14 cellular contexts compared by ENCODE assay signal in the genomic region with DNA sequence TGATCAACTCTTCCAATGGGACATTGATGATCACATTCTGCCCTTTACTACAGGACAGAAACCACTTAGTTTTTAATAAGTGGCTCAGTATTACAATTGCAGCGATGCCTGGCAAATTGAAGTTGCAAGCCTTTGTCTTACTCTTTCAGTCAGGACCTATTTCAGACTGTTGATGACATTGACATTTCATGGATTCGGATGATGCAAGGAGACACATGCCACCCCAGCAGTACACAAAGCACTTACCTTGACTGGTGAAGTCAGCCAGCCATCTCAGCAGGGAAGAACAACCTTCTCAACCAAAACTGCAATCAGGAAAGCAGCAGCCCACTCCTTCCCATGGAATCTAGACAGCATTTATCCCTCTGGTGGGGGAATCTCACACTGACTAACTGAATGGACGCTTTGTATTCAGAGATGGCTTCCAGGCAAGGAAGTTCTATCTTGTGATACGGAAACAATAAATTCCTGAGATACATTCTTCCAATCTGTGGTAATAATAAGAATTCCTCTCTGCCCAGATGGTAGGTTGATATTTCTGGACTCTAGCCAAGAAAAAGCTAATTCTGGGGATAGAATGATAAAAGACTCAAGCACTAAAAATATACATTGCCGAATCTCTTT. TPM values are rescaled to one million over a fixed set of nuclear protein-coding genes. Genes with fewer than 3 reads are reported as not detected.
A peak's percentile ranks its signal among the peaks of the same experiment; 100 is the strongest.
DNase-seq lines count a peak whose midpoint lies in the region; ATAC-seq and TF ChIP-seq lines count a peak whose summit lies in the region.
"Had no signal": no experiment of that assay in that cellular context is flagged by ENCODE, and none has a peak within 500 bp of the region (broad histone marks: within the 10 kb centered on the region; RNA-seq: fewer than 3 reads in every experiment).

No MANE protein-coding gene starts in this region.

- peak; percentile 6 for DNase-seq in GM23248
- peak; percentile 51 for DNase-seq in amniotic epithelial cell (ENCODE audit: low read depth)
- peak; percentile 66 for DNase-seq in fibroblast of the aortic adventitia (ENCODE audit: low read depth)
- DNase-seq in psoas muscle = no peak
- DNase-seq in activated CD4-positive, alpha-beta memory T cell treated with anti-CD3 and anti-CD28 coated beads, Interleukin-2, amount 10 ng/mL, durations not matched to agents 7 days and 5 days = no peak
- no peak for DNase-seq in CD8-positive, alpha-beta memory T cell
- DNase-seq: activated CD8-positive, alpha-beta memory T cell treated with anti-CD3 and anti-CD28 coated beads, Interleukin-2, amount 50 U/mL, for 4 hours; adrenal gland; COR-L47; NCI-H1048 had no signal

- H3K4me1 ChIP-seq in GM23248 (ENCODE audit: insufficient read depth) = no peaks in the 10 kb centered on the region
- peaks cover 16% of the 10 kb centered on the region for H3K4me1 ChIP-seq in psoas muscle
- H3K4me1 ChIP-seq in CD8-positive, alpha-beta memory T cell (ENCODE audit: insufficient read depth, low read length) = no peaks in the 10 kb centered on the region

- H3K9me3 ChIP-seq in GM23248 (ENCODE audit: low read depth) (no peaks in the 10 kb centered on the region), psoas muscle (no peaks in the 10 kb centered on the region)
- no peaks in the 10 kb centered on the region for H3K9me3 ChIP-seq in CD8-positive, alpha-beta memory T cell (ENCODE audit: low read length)
- H3K9me3 ChIP-seq: adrenal gland had no signal

- H3K36me3 ChIP-seq in GM23248 (ENCODE audit: low read depth) (peaks cover 64% of the 10 kb centered on the region), psoas muscle (ENCODE audit: insufficient read depth in 1 of 2, low read depth in 1 of 2) (peaks cover 25 to 84% of the 10 kb centered on the region in 2 donors)
- peaks cover 69% of the 10 kb centered on the region for H3K36me3 ChIP-seq in CD8-positive, alpha-beta memory T cell (ENCODE audit: insufficient read depth, low read length)

- no peaks in the 10 kb centered on the region for H3K27me3 ChIP-seq in GM23248 (replicated peaks; ENCODE audit: insufficient read depth)
- H3K27me3 ChIP-seq in psoas muscle (ENCODE audit: insufficient read depth in 3 of 3, low read length in 2 of 3) = no peaks in the 10 kb centered on the region
- no peaks in the 10 kb centered on the region for H3K27me3 ChIP-seq in CD8-positive, alpha-beta memory T cell (ENCODE audit: insufficient read depth, low read length, poor library complexity, severe bottlenecking)
- H3K27me3 ChIP-seq: adrenal gland had no signal

- no peaks in the 10 kb centered on the region for H3K4me1 Mint-ChIP-seq in activated CD4-positive, alpha-beta memory T cell treated with anti-CD3 and anti-CD28 coated beads, Interleukin-2, amount 10 ng/mL, durations not matched to agents 7 days and 5 days
- peaks cover 7 to 11% (median 9%) of the 10 kb centered on the region in 3 donors for H3K4me1 Mint-ChIP-seq in CD8-positive, alpha-beta memory T cell

- no peaks in the 10 kb centered on the region for H3K9me3 Mint-ChIP-seq in activated CD4-positive, alpha-beta memory T cell treated with anti-CD3 and anti-CD28 coated beads, Interleukin-2, amount 10 ng/mL, durations not matched to agents 7 days and 5 days
- H3K9me3 Mint-ChIP-seq in CD8-positive, alpha-beta memory T cell = no peaks in the 10 kb centered on the region

- H3K9ac ChIP-seq in GM23248 = no peak overlapping the region

- H4K20me1 ChIP-seq in GM23248 (ENCODE audit: insufficient read depth) = no peaks in the 10 kb centered on the region

- H3K4me3 ChIP-seq in GM23248 (no peak overlapping the region), fibroblast of the aortic adventitia (ENCODE audit: low read depth, low read length) (no peak overlapping the region), psoas muscle (no peak overlapping the region)
- H3K4me3 ChIP-seq in CD8-positive, alpha-beta memory T cell (ENCODE audit: low read length) = no peak overlapping the region
- H3K4me3 ChIP-seq: adrenal gland had no signal

- H3K36me3 Mint-ChIP-seq in activated CD4-positive, alpha-beta memory T cell treated with anti-CD3 and anti-CD28 coated beads, Interleukin-2, amount 10 ng/mL, durations not matched to agents 7 days and 5 days (ENCODE audit: low read depth) = peaks cover 75% of the 10 kb centered on the region
- H3K36me3 Mint-ChIP-seq in CD8-positive, alpha-beta memory T cell = peaks cover 15 to 89% (median 33%) of the 10 kb centered on the region in 3 donors

- H3K27me3 Mint-ChIP-seq in activated CD4-positive, alpha-beta memory T cell treated with anti-CD3 and anti-CD28 coated beads, Interleukin-2, amount 10 ng/mL, durations not matched to agents 7 days and 5 days = no peaks in the 10 kb centered on the region
- no peaks in the 10 kb centered on the region for H3K27me3 Mint-ChIP-seq in CD8-positive, alpha-beta memory T cell

- no peak overlapping the region for H3K4me2 ChIP-seq in GM23248 (ENCODE audit: unreplicated experiment)

- CTCF ChIA-PET in activated CD4-positive, alpha-beta memory T cell treated with anti-CD3 and anti-CD28 coated beads, Interleukin-2, amount 10 ng/mL, durations not matched to agents 7 days and 5 days (lab: Charles Lee) = no interaction called here
- CTCF ChIA-PET in CD8-positive, alpha-beta memory T cell (lab: Charles Lee) = interaction anchor here (0.6 kb wide), 1 partner anchor 36 kb away, joined by 4 read pairs; no protein-coding TSS in a partner anchor

- no peak overlapping the region for H3K27ac Mint-ChIP-seq in activated CD4-positive, alpha-beta memory T cell treated with anti-CD3 and anti-CD28 coated beads, Interleukin-2, amount 10 ng/mL, durations not matched to agents 7 days and 5 days
- H3K27ac Mint-ChIP-seq in CD8-positive, alpha-beta memory T cell = no peak overlapping the region

- H3K9me2 ChIP-seq in GM23248 (ENCODE audit: insufficient read depth) = no peaks in the 10 kb centered on the region

- ATAC-seq in psoas muscle = peak; percentile 59 to 76 (median 70)
- no peak for ATAC-seq in HG03039 (IDR thresholded peaks at IDR 0.05; ENCODE audit: unreplicated experiment)
- ATAC-seq in HG03095 (IDR thresholded peaks at IDR 0.05; ENCODE audit: unreplicated experiment) = no peak
- ATAC-seq: sciatic nerve had no signal

- intact Hi-C loops in psoas muscle (cut with DNase I) = loop anchor here in 1 of 2 donors (1.0 kb wide), 1 partner anchor 11 kb away; no protein-coding TSS in a partner anchor

- H3K4me3 Mint-ChIP-seq in activated CD4-positive, alpha-beta memory T cell treated with anti-CD3 and anti-CD28 coated beads, Interleukin-2, amount 10 ng/mL, durations not matched to agents 7 days and 5 days = no peak overlapping the region
- H3K4me3 Mint-ChIP-seq in CD8-positive, alpha-beta memory T cell = no peak overlapping the region

- TF ChIP-seq CTCF in fibroblast of the aortic adventitia (IDR thresholded peaks at IDR 0.05; ENCODE audit: insufficient read depth, low read length) (peak; percentile 3), psoas muscle (IDR thresholded peaks at IDR 0.05) (no peak)

- no peak overlapping the region for H3K27ac ChIP-seq in GM23248
- peak overlapping the region; percentile 3 for H3K27ac ChIP-seq in psoas muscle
- no peak overlapping the region for H3K27ac ChIP-seq in CD8-positive, alpha-beta memory T cell (ENCODE audit: low read depth, low read length)

- WGBS in GM23248 (ENCODE audit: low coverage in 1 of 2, low lambda C conversion rate in 2 of 2, missing lambda C conversion rate in 2 of 2), 2 experiments = 90 to 94% methylated on average over 5 of the region's 5 CpGs
- WGBS in psoas muscle, 3 donors = 60 to 73% (median 65%) methylated on average over 5 of the region's 5 CpGs

- 0 out of 2 replicates have a peak, but pooled peaks cover under 1% of the 10 kb centered on the region for H3F3A ChIP-seq in GM23248 (ENCODE audit: insufficient read depth)

- H2AFZ ChIP-seq in GM23248 = no peak overlapping the region

- H3K79me2 ChIP-seq in GM23248 (ENCODE audit: insufficient read depth) = no peaks in the 10 kb centered on the region

- POLR2A ChIA-PET in activated CD4-positive, alpha-beta memory T cell treated with anti-CD3 and anti-CD28 coated beads, Interleukin-2, amount 10 ng/mL, durations not matched to agents 7 days and 5 days (lab: Charles Lee) = no interaction called here
- POLR2A ChIA-PET in CD8-positive, alpha-beta memory T cell (lab: Charles Lee) = no interaction called here

- in situ Hi-C loops in GM23248 (cut with MboI) = no loop called here

RNA-seq across cellular contexts. Expression of a gene that starts 24.8 kb away (rescaled TPM):
- total RNA-seq in GM23248 (2014; rRNA removed; shearing (Covaris generic)) = 8.8 and 9.5 TPM in 2 replicates
- polyA plus RNA-seq in GM23248 (2016; fragmentation: Nextera tagmentation; extraction: Ambion mirVana) (9.4 and 9.8 TPM in 2 replicates), psoas muscle (10 to 100 TPM in 2 of 3 donors, 1 to 10 TPM in 1; 2.7 to 14.2 (median 10.4) TPM)
- total RNA-seq in fibroblast of the aortic adventitia (ENCODE audit: low replicate concordance) (6.3 and 14.2 TPM in 2 replicates), psoas muscle (10 to 100 TPM; 11.8 to 14.1 (median 13.0) TPM)
- total RNA-seq in activated CD4-positive, alpha-beta memory T cell treated with anti-CD3 and anti-CD28 coated beads, Interleukin-2, amount 10 ng/mL, durations not matched to agents 7 days and 5 days = 10 to 100 TPM; 26.2 to 29.8 TPM
- 10 to 100 TPM; 34.5 to 34.9 TPM for total RNA-seq in CD8-positive, alpha-beta memory T cell
- polyA plus RNA-seq in CD8-positive, alpha-beta memory T cell = 26.3 TPM

RNA-seq across cellular contexts. Expression of a gene that starts 25.4 kb away (rescaled TPM):
- total RNA-seq in GM23248 (2014; rRNA removed; shearing (Covaris generic)) = 4.5 and 11.6 TPM in 2 replicates
- polyA plus RNA-seq in GM23248 (2016; fragmentation: Nextera tagmentation; extraction: Ambion mirVana) (18.6 TPM in 2 replicates), psoas muscle (10 to 100 TPM; 24.6 to 74.6 (median 52.3) TPM)
- total RNA-seq in fibroblast of the aortic adventitia (ENCODE audit: low replicate concordance) (4.6 and 10.8 TPM in 2 replicates), psoas muscle (10 to 100 TPM; 13.5 to 23.4 (median 16.6) TPM)
- 10 to 100 TPM; 34.3 to 37.2 TPM for total RNA-seq in activated CD4-positive, alpha-beta memory T cell treated with anti-CD3 and anti-CD28 coated beads, Interleukin-2, amount 10 ng/mL, durations not matched to agents 7 days and 5 days
- 10 to 100 TPM; 41.9 to 42.9 TPM for total RNA-seq in CD8-positive, alpha-beta memory T cell
- polyA plus RNA-seq in CD8-positive, alpha-beta memory T cell = 51.1 TPM

RNA-seq across cellular contexts. Expression of a gene that starts 44.6 kb away (rescaled TPM):
- not detected in 2 replicates for total RNA-seq in GM23248 (2014; rRNA removed; shearing (Covaris generic))
- polyA plus RNA-seq in GM23248 (2016; fragmentation: Nextera tagmentation; extraction: Ambion mirVana) (not detected in 2 replicates), psoas muscle (100 to 1,000 TPM in 1 of 3 donors, 10 to 100 TPM in 2; 16.4 to 141 (median 80.7) TPM)
- total RNA-seq in fibroblast of the aortic adventitia (ENCODE audit: low replicate concordance) (0.16 TPM in 1 of 2 replicates, not detected in the other), psoas muscle (100 to 1,000 TPM; 135 to 511 (median 272) TPM)
- total RNA-seq in activated CD4-positive, alpha-beta memory T cell treated with anti-CD3 and anti-CD28 coated beads, Interleukin-2, amount 10 ng/mL, durations not matched to agents 7 days and 5 days = not detected
- not detected for total RNA-seq in CD8-positive, alpha-beta memory T cell
- not detected for polyA plus RNA-seq in CD8-positive, alpha-beta memory T cell
- total RNA-seq: NCI-H460, sciatic nerve had no signal

RNA-seq across cellular contexts. Expression of a gene that starts 55.3 kb away (rescaled TPM):
- not detected in 2 replicates for total RNA-seq in GM23248 (2014; rRNA removed; shearing (Covaris generic))
- polyA plus RNA-seq in GM23248 (2016; fragmentation: Nextera tagmentation; extraction: Ambion mirVana) = not detected in 2 replicates
- total RNA-seq in fibroblast of the aortic adventitia (ENCODE audit: low replicate concordance) = not detected in 2 replicates
- under 1 TPM in 1 of 4 donors, not detected in 3; 0.27 TPM for total RNA-seq in psoas muscle
- not detected for polyA plus RNA-seq in psoas muscle
- not detected for total RNA-seq in activated CD4-positive, alpha-beta memory T cell treated with anti-CD3 and anti-CD28 coated beads, Interleukin-2, amount 10 ng/mL, durations not matched to agents 7 days and 5 days
- not detected for total RNA-seq in CD8-positive, alpha-beta memory T cell
- not detected for polyA plus RNA-seq in CD8-positive, alpha-beta memory T cell
- total RNA-seq: adrenal gland, NCI-H460 had no signal
- polyA plus RNA-seq: adrenal gland had no signal

RNA-seq across cellular contexts. Expression of a gene that starts 56.6 kb away (rescaled TPM):
- total RNA-seq in GM23248 (2014; rRNA removed; shearing (Covaris generic)) = not detected in 2 replicates
- polyA plus RNA-seq in GM23248 (2016; fragmentation: Nextera tagmentation; extraction: Ambion mirVana) (not detected in 2 replicates), psoas muscle (under 1 TPM in 1 of 3 donors, not detected in 2; 0.04 TPM)
- total RNA-seq in fibroblast of the aortic adventitia (ENCODE audit: low replicate concordance) (not detected in 2 replicates), psoas muscle (under 1 TPM in 1 of 4 donors, not detected in 3; 0.39 TPM)
- not detected for total RNA-seq in activated CD4-positive, alpha-beta memory T cell treated with anti-CD3 and anti-CD28 coated beads, Interleukin-2, amount 10 ng/mL, durations not matched to agents 7 days and 5 days
- total RNA-seq in CD8-positive, alpha-beta memory T cell = not detected
- polyA plus RNA-seq in CD8-positive, alpha-beta memory T cell = not detected
- total RNA-seq: NCI-H460 had no signal

Comparison
In these comparisons a context has a peak if more than half of its experiments do, and no peak if none do; other contexts are left out.
1. DNase-seq: peak in GM23248 (single experiment), amniotic epithelial cell (single experiment) and fibroblast of the aortic adventitia (single experiment); none in psoas muscle (0 of 2), activated CD4-positive, alpha-beta memory T cell treated with anti-CD3 and anti-CD28 coated beads, Interleukin-2, amount 10 ng/mL, durations not matched to agents 7 days and 5 days (single experiment) and CD8-positive, alpha-beta memory T cell (0 of 5).
2. ATAC-seq: peak in psoas muscle (4 of 4); none in HG03039 (single experiment) and HG03095 (single experiment).
3. RNA of a gene that starts 44.6 kb away (total RNA-seq): 135 to 511 TPM in psoas muscle; not detected in GM23248, 0.16 TPM in fibroblast of the aortic adventitia, not detected in activated CD4-positive, alpha-beta memory T cell treated with anti-CD3 and anti-CD28 coated beads, Interleukin-2, amount 10 ng/mL, durations not matched to agents 7 days and 5 days and not detected in CD8-positive, alpha-beta memory T cell; every median in the first group is over 100 times any median in the second.